ENCODE assay signal across 8 cellular contexts in the genomic region with DNA sequence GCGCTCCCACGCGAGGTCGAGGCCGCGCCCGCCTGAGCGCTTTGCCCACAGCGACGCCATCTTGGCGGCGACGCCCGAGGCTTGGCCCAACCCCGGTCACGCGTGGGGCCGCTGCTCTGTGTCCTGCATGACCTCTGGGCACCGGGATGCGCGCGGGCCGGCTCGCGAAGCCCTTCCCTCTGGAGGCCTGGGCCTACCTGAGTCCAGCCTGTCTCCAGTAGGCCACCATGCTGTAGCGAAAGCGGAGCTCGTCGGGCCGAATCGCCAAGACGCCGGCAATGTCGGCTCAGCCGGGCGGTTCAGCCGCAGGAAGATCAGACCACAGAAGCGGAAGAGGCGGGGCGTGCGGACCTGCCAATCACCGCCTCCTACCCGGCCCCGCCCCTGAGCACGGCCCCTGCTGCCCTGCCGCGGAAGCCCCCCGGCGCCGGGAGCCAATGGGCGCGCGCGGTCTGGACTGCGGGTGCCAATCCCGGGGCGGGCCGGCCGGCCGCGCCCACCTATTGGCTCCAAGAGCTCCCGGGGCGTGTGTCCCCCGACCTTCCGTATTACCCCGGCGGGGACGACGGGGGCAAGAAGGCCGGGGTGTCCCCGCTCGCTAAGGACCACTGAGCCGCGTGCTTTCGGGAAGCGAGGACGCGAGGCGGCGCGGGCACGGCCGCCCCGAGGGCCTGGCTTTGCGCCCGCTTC. TPM values are rescaled to one million over a fixed set of nuclear protein-coding genes. Genes with fewer than 3 reads are reported as not detected.
DNase-seq lines count a peak whose midpoint lies in the region; ATAC-seq and TF ChIP-seq lines count a peak whose summit lies in the region.

A gene (minus strand): TSS at position 313 of the 690 bp plus-strand sequence. CDS start 84 bp downstream, at position 229.

- H3K9me3 ChIP-seq in PC-3 (ENCODE audit: low read length): no peaks in the 10 kb centered on the region
- H3K9me3 ChIP-seq in mucosa of rectum (ENCODE audit: control insufficient read depth in 2 of 2, low read length in 2 of 2): no peaks in the 10 kb centered on the region

- H3K4me1 ChIP-seq in PC-3 (ENCODE audit: insufficient read depth, low read length) (peaks cover 54% of the 10 kb centered on the region), mucosa of rectum (ENCODE audit: control insufficient read depth in 2 of 2, insufficient read depth in 2 of 2, low read length in 2 of 2) (peaks cover 28 to 29% of the 10 kb centered on the region in 2 donors)

- peaks cover 39% of the 10 kb centered on the region for H4K20me1 ChIP-seq in PC-3 (ENCODE audit: low read length)

- no peak for TF ChIP-seq CTCF in PC-3 (conservative IDR thresholded peaks at IDR 0.05; ENCODE audit: low read depth, low read length)

- H3F3A ChIP-seq in PC-3 (ENCODE audit: low read length, unreplicated experiment): no peaks in the 10 kb centered on the region

- no peaks in the 10 kb centered on the region for H3K27me3 ChIP-seq in PC-3 (ENCODE audit: low read length)
- no peaks in the 10 kb centered on the region for H3K27me3 ChIP-seq in mucosa of rectum (ENCODE audit: control insufficient read depth in 2 of 2, insufficient read depth in 2 of 2, low read length in 2 of 2)

- BruUV-seq in PC-3 (replicated peaks; lab: Mats Ljungman, UMichigan): no TSS peak

- ATAC-seq in GM21576 (IDR thresholded peaks at IDR 0.05; ENCODE audit: unreplicated experiment) (peak; percentile 87), PC-3 (peak; percentile 91)

- peak; percentile 91 for DNase-seq in DMS 273 treated with DMSO at 0.1 percent for 48 hours (lab: John Stamatoyannopoulos, UW)
- DNase-seq in Jurkat, Clone E6-1 (ENCODE audit: low read depth, low spot score): peak; percentile 90
- peak; percentile 98 for DNase-seq in PC-3
- DNase-seq in activated T-cell treated with anti-CD3 and anti-CD28 coated beads for 48 hours (ENCODE audit: low read depth): peak; percentile 97
- peak; percentile 69 for DNase-seq in epithelial cell of prostate (ENCODE audit: low read depth, low spot score)
- peak; percentile 89 to 95 for DNase-seq in stimulated activated CD8-positive, alpha-beta memory T cell treated with anti-CD3 and anti-CD28 coated beads, Interleukin-4, amount 100 ng/mL, for 4 hours (ENCODE audit: low read depth in 2 of 2, low spot score in 1 of 2)

- H3K36me3 ChIP-seq in PC-3 (ENCODE audit: low read depth, low read length): peaks cover 65% of the 10 kb centered on the region
- peaks cover 56 to 59% of the 10 kb centered on the region in 2 donors for H3K36me3 ChIP-seq in mucosa of rectum (ENCODE audit: control insufficient read depth in 2 of 2, insufficient read depth in 2 of 2, low read length in 2 of 2)

- intact Hi-C loops in PC-3 (cut with micrococcal nuclease): loop anchor here (1.0 to 5.0 kb wide), 3 partner anchors 10 to 140 kb away; a partner anchor contains a TSS

- H3K4me3 ChIP-seq in Jurkat, Clone E6-1 (ENCODE audit: low read length): peak within 1 kb of the TSS; percentile 73
- peak within 1 kb of the TSS; percentile 77 for H3K4me3 ChIP-seq in PC-3 (ENCODE audit: low read length)
- peak within 1 kb of the TSS; percentile 87 to 89 for H3K4me3 ChIP-seq in mucosa of rectum (ENCODE audit: low read length in 2 of 2)

- H3K27ac ChIP-seq in PC-3 (ENCODE audit: low read length) (peak within 1 kb of the TSS; percentile 68), epithelial cell of prostate (peak within 1 kb of the TSS; percentile 79), mucosa of rectum (ENCODE audit: low read depth in 2 of 2, low read length in 2 of 2) (peak within 1 kb of the TSS; percentile 93 to 95)

- POLR2A ChIA-PET in PC-3 (lab: Charles Lee; ENCODE audit: unreplicated experiment): interaction anchor here (0.6 to 1.0 kb wide), 6 partner anchors 10 to 1339 kb away, joined by 3 to 16 read pairs (median 4); a partner anchor contains a TSS

- peak within 1 kb of the TSS; percentile 78 for H2AFZ ChIP-seq in PC-3 (ENCODE audit: low read length)

- CTCF ChIA-PET in PC-3 (lab: Charles Lee): interaction anchor here (0.6 to 0.9 kb wide), 4 partner anchors 15 to 189 kb away, joined by 3 to 11 read pairs (median 4); no protein-coding TSS in a partner anchor

- peaks cover 82% of the 10 kb centered on the region for H3K79me2 ChIP-seq in PC-3 (ENCODE audit: low read length)

- H3K9ac ChIP-seq in PC-3 (ENCODE audit: low read length) (peak within 1 kb of the TSS; percentile 95), mucosa of rectum (ENCODE audit: low read depth in 1 of 2, low read length in 2 of 2) (peak within 1 kb of the TSS; percentile 83 to 92)

- no peaks in the 10 kb centered on the region for H3K9me2 ChIP-seq in PC-3 (replicated peaks; ENCODE audit: low read length)

- H3K4me2 ChIP-seq in PC-3 (ENCODE audit: low read length): peak within 1 kb of the TSS; percentile 86

RNA-seq across cellular contexts. Expression of the gene that starts here (rescaled TPM):
- 352 TPM for polyA plus RNA-seq in Jurkat, Clone E6-1 (2012; ENCODE audit: insufficient read depth, insufficient read length)
- total RNA-seq in PC-3 (2014; rRNA removed): 47.1 and 58.5 TPM in 2 replicates

Comparison
In these comparisons a context has a peak if more than half of its experiments do, and no peak if none do; other contexts are left out.
1. Peak in every context shown above with its lines: DNase-seq, ATAC-seq, H3K4me3 ChIP-seq and H3K27ac ChIP-seq.